Comparison of ENCODE assay signal across 10 cellular contexts in genomic region chr2:224579411-224579810, GRCh38. TPM values are rescaled to one million over a fixed set of nuclear protein-coding genes. Genes with fewer than 3 reads are reported as not detected.
A peak's percentile ranks its signal among the peaks of the same experiment; 100 is the strongest.
DNase-seq lines count a peak whose midpoint lies in the region; ATAC-seq and TF ChIP-seq lines count a peak whose summit lies in the region.
"Had no signal": no experiment of that assay in that cellular context is flagged by ENCODE, and none has a peak within 500 bp of the region (broad histone marks: within the 10 kb centered on the region; RNA-seq: fewer than 3 reads in every experiment).

No MANE protein-coding gene starts in this region.

- H3K27ac ChIP-seq in ascending aorta, result no peak overlapping the region
- H3K27ac ChIP-seq: left ventricle myocardium inferior had no signal

- ATAC-seq in stimulated activated naive CD8-positive, alpha-beta T cell treated with anti-CD3 and anti-CD28 coated beads, Interleukin-15, Interleukin-2, amounts not matched to agents 100 U/mL and 50 U/mL, for 24 hours, result no peak

- TF ChIP-seq CTCF in ascending aorta (IDR thresholded peaks at IDR 0.05), result no peak

- POLR2A ChIA-PET in activated CD4-positive, alpha-beta memory T cell treated with anti-CD3 and anti-CD28 coated beads, Interleukin-2, amount 10 ng/mL, durations not matched to agents 7 days and 5 days (lab: Charles Lee), result interaction anchor here (0.7 to 1.2 kb wide), 4 partner anchors 9 to 59 kb away, joined by 3 to 7 read pairs (median 3); no protein-coding TSS in a partner anchor

- peaks cover 0 to 35% of the 10 kb centered on the region in 2 donors for H3K4me1 ChIP-seq in ascending aorta

- H3K9me3 Mint-ChIP-seq in stimulated activated naive CD8-positive, alpha-beta T cell treated with anti-CD3 and anti-CD28 coated beads, Interleukin-15, Interleukin-2, amounts not matched to agents 100 ng/mL and 50 ng/mL, for 24 hours, result no peaks in the 10 kb centered on the region
- no peaks in the 10 kb centered on the region for H3K9me3 Mint-ChIP-seq in activated CD4-positive, alpha-beta memory T cell treated with anti-CD3 and anti-CD28 coated beads, Interleukin-2, amount 10 ng/mL, durations not matched to agents 7 days and 5 days
- H3K9me3 Mint-ChIP-seq in immature natural killer cell, result no peaks in the 10 kb centered on the region

- CTCF ChIA-PET in activated CD4-positive, alpha-beta memory T cell treated with anti-CD3 and anti-CD28 coated beads, Interleukin-2, amount 10 ng/mL, durations not matched to agents 7 days and 5 days (lab: Charles Lee), result interaction anchor here (1.0 kb wide), 1 partner anchor 68 kb away, joined by 3 read pairs; no protein-coding TSS in a partner anchor

- no peaks in the 10 kb centered on the region for H3K9me3 ChIP-seq in ascending aorta
- H3K9me3 ChIP-seq: left ventricle myocardium inferior had no signal

- peaks cover 39% of the 10 kb centered on the region for H3K36me3 Mint-ChIP-seq in stimulated activated naive CD8-positive, alpha-beta T cell treated with anti-CD3 and anti-CD28 coated beads, Interleukin-15, Interleukin-2, amounts not matched to agents 100 ng/mL and 50 ng/mL, for 24 hours (ENCODE audit: low read depth)
- peaks cover 33% of the 10 kb centered on the region for H3K36me3 Mint-ChIP-seq in activated CD4-positive, alpha-beta memory T cell treated with anti-CD3 and anti-CD28 coated beads, Interleukin-2, amount 10 ng/mL, durations not matched to agents 7 days and 5 days (ENCODE audit: low read depth)
- H3K36me3 Mint-ChIP-seq in immature natural killer cell, result no peaks in the 10 kb centered on the region

- H3K27me3 Mint-ChIP-seq in stimulated activated naive CD8-positive, alpha-beta T cell treated with anti-CD3 and anti-CD28 coated beads, Interleukin-15, Interleukin-2, amounts not matched to agents 100 ng/mL and 50 ng/mL, for 24 hours, result no peaks in the 10 kb centered on the region
- no peaks in the 10 kb centered on the region for H3K27me3 Mint-ChIP-seq in activated CD4-positive, alpha-beta memory T cell treated with anti-CD3 and anti-CD28 coated beads, Interleukin-2, amount 10 ng/mL, durations not matched to agents 7 days and 5 days
- H3K27me3 Mint-ChIP-seq in immature natural killer cell (ENCODE audit: low read depth in 3 of 3), result peaks cover 5 to 13% (median 7%) of the 10 kb centered on the region in 3 donors

- H3K36me3 ChIP-seq in ascending aorta, result no peaks in the 10 kb centered on the region
- H3K36me3 ChIP-seq: left ventricle myocardium inferior had no signal

- no peak for DNase-seq in stimulated activated naive CD8-positive, alpha-beta T cell treated with anti-CD3 and anti-CD28 coated beads, Interleukin-15, Interleukin-2, amounts not matched to agents 100 U/mL and 50 U/mL, for 24 hours
- DNase-seq in activated CD4-positive, alpha-beta memory T cell treated with anti-CD3 and anti-CD28 coated beads, Interleukin-2, amount 10 ng/mL, durations not matched to agents 7 days and 5 days, result no peak
- no peak for DNase-seq in immature natural killer cell
- no peak for DNase-seq in NCI-H748 (lab: John Stamatoyannopoulos, UW; ENCODE audit: unreplicated experiment)
- no peak for DNase-seq in SHP77 treated with DMSO at 0.1 percent for 48 hours (lab: John Stamatoyannopoulos, UW)
- DNase-seq in central memory CD4-positive, alpha-beta T cell, result no peak
- DNase-seq in ascending aorta (ENCODE audit: low spot score in 2 of 2), result no peak
- DNase-seq: left ventricle myocardium inferior, NCI-H774 had no signal

- peaks cover 88% of the 10 kb centered on the region for H3K4me1 Mint-ChIP-seq in stimulated activated naive CD8-positive, alpha-beta T cell treated with anti-CD3 and anti-CD28 coated beads, Interleukin-15, Interleukin-2, amounts not matched to agents 100 ng/mL and 50 ng/mL, for 24 hours (ENCODE audit: low read depth)
- H3K4me1 Mint-ChIP-seq in activated CD4-positive, alpha-beta memory T cell treated with anti-CD3 and anti-CD28 coated beads, Interleukin-2, amount 10 ng/mL, durations not matched to agents 7 days and 5 days, result peaks cover 73% of the 10 kb centered on the region
- H3K4me1 Mint-ChIP-seq in immature natural killer cell, result peaks cover 92 to 97% of the 10 kb centered on the region in 2 donors

- H3K4me3 ChIP-seq in ascending aorta, result no peak overlapping the region
- H3K4me3 ChIP-seq: left ventricle myocardium inferior had no signal

- H3K27ac Mint-ChIP-seq in stimulated activated naive CD8-positive, alpha-beta T cell treated with anti-CD3 and anti-CD28 coated beads, Interleukin-15, Interleukin-2, amounts not matched to agents 100 ng/mL and 50 ng/mL, for 24 hours, result peak overlapping the region; percentile 23
- peak overlapping the region; percentile 1 for H3K27ac Mint-ChIP-seq in activated CD4-positive, alpha-beta memory T cell treated with anti-CD3 and anti-CD28 coated beads, Interleukin-2, amount 10 ng/mL, durations not matched to agents 7 days and 5 days
- H3K27ac Mint-ChIP-seq in immature natural killer cell, result peak overlapping the region; percentile 2 to 68 (median 60)

- H3K4me3 Mint-ChIP-seq in stimulated activated naive CD8-positive, alpha-beta T cell treated with anti-CD3 and anti-CD28 coated beads, Interleukin-15, Interleukin-2, amounts not matched to agents 100 ng/mL and 50 ng/mL, for 24 hours, result peak overlapping the region; percentile 8
- H3K4me3 Mint-ChIP-seq in activated CD4-positive, alpha-beta memory T cell treated with anti-CD3 and anti-CD28 coated beads, Interleukin-2, amount 10 ng/mL, durations not matched to agents 7 days and 5 days, result no peak overlapping the region
- H3K4me3 Mint-ChIP-seq in immature natural killer cell, result peak overlapping the region; percentile 7 to 59 (median 52)

- no peaks in the 10 kb centered on the region for H3K27me3 ChIP-seq in ascending aorta

- intact Hi-C loops in ascending aorta (cut with DNase I), result no loop called here

RNA-seq across cellular contexts. Expression of gene CUL3, which starts 5.8 kb away (rescaled TPM):
- 10 to 100 TPM; 66.9 to 72.7 TPM for total RNA-seq in activated CD4-positive, alpha-beta memory T cell treated with anti-CD3 and anti-CD28 coated beads, Interleukin-2, amount 10 ng/mL, durations not matched to agents 7 days and 5 days
- polyA plus RNA-seq in immature natural killer cell, result 10 to 100 TPM; 13.6 to 36.3 (median 18.5) TPM
- 16.1 TPM for total RNA-seq in ascending aorta

Comparison
In these comparisons a context has a peak if more than half of its experiments do, and no peak if none do; other contexts are left out.
1. H3K27ac Mint-ChIP-seq: peak in every context shown above with its lines; median percentile 60 in immature natural killer cell; 23 in stimulated activated naive CD8-positive, alpha-beta T cell treated with anti-CD3 and anti-CD28 coated beads, Interleukin-15, Interleukin-2, amounts not matched to agents 100 ng/mL and 50 ng/mL, for 24 hours; 1 in activated CD4-positive, alpha-beta memory T cell treated with anti-CD3 and anti-CD28 coated beads, Interleukin-2, amount 10 ng/mL, durations not matched to agents 7 days and 5 days.